ENCODE assay signal across 15 cellular contexts in genomic region chr9:37812773-37813379, GRCh38. TPM values are rescaled to one million over a fixed set of nuclear protein-coding genes. Genes with fewer than 3 reads are reported as not detected.
DNase-seq lines count a peak whose midpoint lies in the region; ATAC-seq and TF ChIP-seq lines count a peak whose summit lies in the region.
"Had no signal": no experiment of that assay in that cellular context is flagged by ENCODE, and none has a peak within 500 bp of the region (broad histone marks: within the 10 kb centered on the region; RNA-seq: fewer than 3 reads in every experiment).

No MANE protein-coding gene starts in this region.

- DNase-seq in activated CD4-positive, alpha-beta T cell treated with anti-CD3 and anti-CD28 coated beads, Interleukin-2, amount 10 ng/mL, durations not matched to agents 24 days and 14 days, result peak; percentile 38
- no peak for DNase-seq in activated CD4-positive, alpha-beta T cell treated with anti-CD3 and anti-CD28 coated beads, Interleukin-2, amount 50 U/mL, for 1 hour
- DNase-seq in HL-60 (ENCODE audit: low read depth in 1 of 2, low spot score in 1 of 2), result no peak
- no peak for DNase-seq in WTC11 (ENCODE audit: low spot score)
- no peak for DNase-seq in stimulated activated effector memory CD8-positive, alpha-beta T cell treated with anti-CD3 and anti-CD28 coated beads, Interleukin-12 subunit alpha, Interleukin-12 subunit beta, amount 100 ng/mL, for 72 hours (ENCODE audit: low spot score in 2 of 2)
- DNase-seq in dermis blood vessel endothelial cell, result no peak
- DNase-seq in dorsolateral prefrontal cortex, result no peak
- DNase-seq: Calu3; CD8-positive, alpha-beta T cell; MG63; NCI-H1105; NCI-H1694; NCI-H2081 treated with DMSO at 0.1 percent for 48 hours; Right ventricle myocardium superior; SK-N-SH had no signal

- no peaks in the 10 kb centered on the region for H3K27me3 ChIP-seq in HL-60 (ENCODE audit: insufficient read depth, poor library complexity, severe bottlenecking)
- no peaks in the 10 kb centered on the region for H3K27me3 ChIP-seq in dorsolateral prefrontal cortex
- H3K27me3 ChIP-seq: MG63 had no signal

- H3K27ac ChIP-seq in HL-60 (replicated peaks), result peak overlapping the region; percentile 45
- no peak overlapping the region for H3K27ac ChIP-seq in dorsolateral prefrontal cortex

- no peaks in the 10 kb centered on the region for H3K9me3 Mint-ChIP-seq in activated CD4-positive, alpha-beta T cell treated with anti-CD3 and anti-CD28 coated beads, Interleukin-2, amount 10 ng/mL, durations not matched to agents 24 days and 14 days
- no peaks in the 10 kb centered on the region for H3K9me3 Mint-ChIP-seq in WTC11
- no peaks in the 10 kb centered on the region for H3K9me3 Mint-ChIP-seq in stimulated activated effector memory CD8-positive, alpha-beta T cell treated with anti-CD3 and anti-CD28 coated beads, Interleukin-12 subunit alpha, Interleukin-12 subunit beta, amount 100 ng/mL, for 72 hours
- H3K9me3 Mint-ChIP-seq: CD8-positive, alpha-beta T cell had no signal

- no peak overlapping the region for H3K4me3 Mint-ChIP-seq in activated CD4-positive, alpha-beta T cell treated with anti-CD3 and anti-CD28 coated beads, Interleukin-2, amount 10 ng/mL, durations not matched to agents 24 days and 14 days
- H3K4me3 Mint-ChIP-seq in WTC11, result no peak overlapping the region
- H3K4me3 Mint-ChIP-seq in stimulated activated effector memory CD8-positive, alpha-beta T cell treated with anti-CD3 and anti-CD28 coated beads, Interleukin-12 subunit alpha, Interleukin-12 subunit beta, amount 100 ng/mL, for 72 hours, result no peak overlapping the region
- H3K4me3 Mint-ChIP-seq: CD8-positive, alpha-beta T cell had no signal

- no peak overlapping the region for H3K4me3 ChIP-seq in HL-60 (replicated peaks; ENCODE audit: insufficient read depth, low read length)
- H3K4me3 ChIP-seq in dorsolateral prefrontal cortex, result no peak overlapping the region
- H3K4me3 ChIP-seq: MG63 had no signal

- peaks cover 17% of the 10 kb centered on the region for H3K36me3 Mint-ChIP-seq in activated CD4-positive, alpha-beta T cell treated with anti-CD3 and anti-CD28 coated beads, Interleukin-2, amount 10 ng/mL, durations not matched to agents 24 days and 14 days (ENCODE audit: low read depth)
- H3K36me3 Mint-ChIP-seq in WTC11, result no peaks in the 10 kb centered on the region
- peaks cover 6% of the 10 kb centered on the region for H3K36me3 Mint-ChIP-seq in stimulated activated effector memory CD8-positive, alpha-beta T cell treated with anti-CD3 and anti-CD28 coated beads, Interleukin-12 subunit alpha, Interleukin-12 subunit beta, amount 100 ng/mL, for 72 hours

- no peaks in the 10 kb centered on the region for H3K27me3 Mint-ChIP-seq in activated CD4-positive, alpha-beta T cell treated with anti-CD3 and anti-CD28 coated beads, Interleukin-2, amount 10 ng/mL, durations not matched to agents 24 days and 14 days
- no peaks in the 10 kb centered on the region for H3K27me3 Mint-ChIP-seq in WTC11 (ENCODE audit: low read depth)

- no peak for ATAC-seq in WTC11
- ATAC-seq in stimulated activated effector memory CD8-positive, alpha-beta T cell treated with anti-CD3 and anti-CD28 coated beads, Interleukin-12 subunit alpha, Interleukin-12 subunit beta, amount 100 ng/mL, for 72 hours, result no peak
- ATAC-seq: CD8-positive, alpha-beta T cell had no signal

- intact Hi-C loops in activated CD4-positive, alpha-beta T cell treated with anti-CD3 and anti-CD28 coated beads, Interleukin-2, amount 10 ng/mL, durations not matched to agents 24 days and 14 days (cut with micrococcal nuclease), result no loop called here
- intact Hi-C loops in dorsolateral prefrontal cortex (cut with DNase I), result no loop called here

- H3K27ac Mint-ChIP-seq in activated CD4-positive, alpha-beta T cell treated with anti-CD3 and anti-CD28 coated beads, Interleukin-2, amount 10 ng/mL, durations not matched to agents 24 days and 14 days, result no peak overlapping the region
- H3K27ac Mint-ChIP-seq in WTC11, result no peak overlapping the region
- peak overlapping the region; percentile 42 for H3K27ac Mint-ChIP-seq in stimulated activated effector memory CD8-positive, alpha-beta T cell treated with anti-CD3 and anti-CD28 coated beads, Interleukin-12 subunit alpha, Interleukin-12 subunit beta, amount 100 ng/mL, for 72 hours
- H3K27ac Mint-ChIP-seq: CD8-positive, alpha-beta T cell had no signal

- CTCF ChIA-PET in WTC11 (lab: Charles Lee), result interaction anchor here (0.6 to 1.7 kb wide), 2 partner anchors 40 to 101 kb away, joined by 3 to 5 read pairs; no protein-coding TSS in a partner anchor

- peaks cover 10% of the 10 kb centered on the region for H3K4me1 Mint-ChIP-seq in activated CD4-positive, alpha-beta T cell treated with anti-CD3 and anti-CD28 coated beads, Interleukin-2, amount 10 ng/mL, durations not matched to agents 24 days and 14 days
- H3K4me1 Mint-ChIP-seq in WTC11, result no peaks in the 10 kb centered on the region
- H3K4me1 Mint-ChIP-seq in stimulated activated effector memory CD8-positive, alpha-beta T cell treated with anti-CD3 and anti-CD28 coated beads, Interleukin-12 subunit alpha, Interleukin-12 subunit beta, amount 100 ng/mL, for 72 hours, result peaks cover 5% of the 10 kb centered on the region

- POLR2A ChIA-PET in WTC11 (lab: Charles Lee), result no interaction called here

- no peak for TF ChIP-seq CTCF in HL-60 (IDR thresholded peaks at IDR 0.05; ENCODE audit: insufficient read depth, low read length)
- TF ChIP-seq CTCF in WTC11 (IDR thresholded peaks at IDR 0.05), result no peak
- no peak for TF ChIP-seq CTCF in dorsolateral prefrontal cortex (IDR thresholded peaks at IDR 0.05 in 54 of 56, conservative IDR thresholded peaks at IDR 0.05 in 2 of 56; ENCODE audit: low read depth in 1 of 56, partially characterized antibody in 56 of 56)

TF ChIP-seq in WTC11, 78 proteins besides CTCF, POLR2A, EP300 and RAD21:
- no peak for TF ChIP-seq TEAD4 (CRISPR knock-in tag; IDR thresholded peaks at IDR 0.05)
- TF ChIP-seq NFE2L1 (CRISPR knock-in tag; IDR thresholded peaks at IDR 0.05), result no peak
- no peak for TF ChIP-seq USF1 (CRISPR knock-in tag; IDR thresholded peaks at IDR 0.05)
- TF ChIP-seq JAZF1 (CRISPR knock-in tag; IDR thresholded peaks at IDR 0.05), result no peak
- no peak for TF ChIP-seq MXD4 (CRISPR knock-in tag; IDR thresholded peaks at IDR 0.05; ENCODE audit: borderline replicate concordance)
- peak; percentile 77; the same call in 1 of the 2 replicates for TF ChIP-seq ZNF121 (CRISPR knock-in tag; IDR thresholded peaks at IDR 0.05)

RNA-seq across cellular contexts. Expression of gene DCAF10, which starts 12.3 kb away (rescaled TPM):
- total RNA-seq in activated CD4-positive, alpha-beta T cell treated with anti-CD3 and anti-CD28 coated beads, Interleukin-2, amount 10 ng/mL, durations not matched to agents 24 days and 14 days, result 14.5 and 17.8 TPM in 2 replicates
- total RNA-seq in WTC11 (2021) (11.7 to 14.2 TPM (median 14.2 TPM) in 3 replicates), dermis blood vessel endothelial cell (22.8 and 51.7 TPM in 2 replicates), dorsolateral prefrontal cortex (10 to 100 TPM; 17.1 to 40.1 (median 27.8) TPM)

RNA-seq across cellular contexts. Expression of gene EXOSC3, which starts 28.0 kb away (rescaled TPM):
- total RNA-seq in activated CD4-positive, alpha-beta T cell treated with anti-CD3 and anti-CD28 coated beads, Interleukin-2, amount 10 ng/mL, durations not matched to agents 24 days and 14 days, result 104 and 109 TPM in 2 replicates
- 69.9 to 73.8 TPM (median 71.0 TPM) in 3 replicates for total RNA-seq in WTC11 (2021)
- 28.7 and 29.4 TPM in 2 replicates for total RNA-seq in dermis blood vessel endothelial cell
- 10 to 100 TPM; 23.5 to 65.0 (median 36.8) TPM for total RNA-seq in dorsolateral prefrontal cortex

RNA-seq across cellular contexts. Expression of gene TRMT10B, which starts 59.3 kb away (rescaled TPM):
- 12.4 and 13.2 TPM in 2 replicates for total RNA-seq in activated CD4-positive, alpha-beta T cell treated with anti-CD3 and anti-CD28 coated beads, Interleukin-2, amount 10 ng/mL, durations not matched to agents 24 days and 14 days
- 6.1 to 7.2 TPM (median 7.2 TPM) in 3 replicates for total RNA-seq in WTC11 (2021)
- 2.0 and 2.8 TPM in 2 replicates for total RNA-seq in dermis blood vessel endothelial cell
- 10 to 100 TPM in 104 of 120 experiments, 1 to 10 TPM in 16; 7.8 to 20.2 (median 13.0) TPM for total RNA-seq in dorsolateral prefrontal cortex
